8 cellular contexts compared by ENCODE assay signal in the genomic region with DNA sequence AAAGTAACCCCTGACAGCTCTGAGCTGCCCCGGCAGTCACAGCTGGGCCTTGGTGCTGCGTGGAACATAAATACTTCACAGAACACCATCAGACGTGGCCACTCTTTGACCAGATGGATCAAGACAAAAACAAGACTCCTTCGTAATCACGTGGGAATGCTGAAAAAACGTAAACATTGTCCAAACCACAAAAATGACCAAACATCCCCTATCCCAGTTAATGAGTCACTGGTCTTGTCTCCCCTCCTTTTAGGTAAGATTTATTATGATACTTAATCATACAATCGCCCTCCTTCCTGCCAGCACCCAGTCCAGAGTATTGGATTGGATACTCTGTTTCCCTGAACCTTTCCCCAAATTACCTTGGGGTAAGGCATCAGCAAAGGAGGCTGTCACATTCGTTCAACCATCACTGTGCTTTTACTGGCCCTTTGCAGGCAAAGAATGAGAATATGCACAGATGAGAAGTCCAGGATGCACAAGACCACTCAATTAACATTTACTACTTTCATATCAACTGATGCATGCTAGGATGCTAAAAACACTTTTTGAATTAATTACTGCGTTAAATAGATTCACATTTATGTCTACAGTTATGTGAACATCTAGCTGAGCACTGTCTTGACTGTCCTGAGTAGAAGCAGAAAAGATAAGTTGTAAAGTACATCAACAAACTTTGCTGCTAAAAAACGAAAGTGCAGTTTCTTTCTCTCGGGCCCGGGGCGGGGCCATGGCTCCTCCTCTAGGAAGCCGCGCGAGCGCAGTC. TPM values are rescaled to one million over a fixed set of nuclear protein-coding genes. Genes with fewer than 3 reads are reported as not detected.
A peak's percentile ranks its signal among the peaks of the same experiment; 100 is the strongest.
DNase-seq lines count a peak whose midpoint lies in the region; ATAC-seq and TF ChIP-seq lines count a peak whose summit lies in the region.

No MANE protein-coding gene starts in this region.

- H3K4me1 Mint-ChIP-seq in activated T-cell treated with anti-CD3 and anti-CD28 coated beads, Interleukin-2, amount 50 U/mL, for 4 hours (ENCODE audit: low read depth) = peaks cover 28% of the 10 kb centered on the region

- no peak for DNase-seq in activated T-cell treated with anti-CD3 and anti-CD28 coated beads, Interleukin-2, amount 50 U/mL, for 4 hours
- DNase-seq in activated T-cell treated with anti-CD3 and anti-CD28 coated beads, Interleukin-2, amount 50 U/mL, for 1 hour = no peak
- DNase-seq in cardiac fibroblast (ENCODE audit: low read depth in 2 of 2) (peak; percentile 79 to 93), RPMI8226 (no peak)
- no peak for DNase-seq in stimulated activated naive CD4-positive, alpha-beta T cell (lab: John Stamatoyannopoulos, UW)

- H3K9me3 Mint-ChIP-seq in activated T-cell treated with anti-CD3 and anti-CD28 coated beads, Interleukin-2, amount 50 U/mL, for 4 hours = no peaks in the 10 kb centered on the region

- peaks cover 2% of the 10 kb centered on the region for H3K36me3 Mint-ChIP-seq in activated T-cell treated with anti-CD3 and anti-CD28 coated beads, Interleukin-2, amount 50 U/mL, for 4 hours (ENCODE audit: insufficient read depth)

- TF ChIP-seq CTCF in Loucy (conservative IDR thresholded peaks at IDR 0.05; ENCODE audit: low read length) (no peak), cardiac fibroblast (IDR thresholded peaks at IDR 0.05; ENCODE audit: low read depth, low read length) (no peak)

- H3K36me3 ChIP-seq in Loucy (ENCODE audit: insufficient read depth, low read length) (no peaks in the 10 kb centered on the region), mucosa of stomach (ENCODE audit: control insufficient read depth, insufficient read depth, low read length) (no peaks in the 10 kb centered on the region)

- H3F3A ChIP-seq in Loucy (ENCODE audit: low read depth) = peaks cover 5% of the 10 kb centered on the region; the same call in 1 of the 2 replicates

- peak overlapping the region; percentile 92 for H3K9ac ChIP-seq in Loucy (ENCODE audit: low read depth, low read length, poor library complexity, severe bottlenecking)
- peak overlapping the region; percentile 27 for H3K9ac ChIP-seq in mucosa of stomach (ENCODE audit: low read length)

- H3K4me1 ChIP-seq in Loucy (ENCODE audit: insufficient read depth, low read length, poor library complexity, severe bottlenecking) = peaks cover 21% of the 10 kb centered on the region
- no peaks in the 10 kb centered on the region for H3K4me1 ChIP-seq in mucosa of stomach (ENCODE audit: control insufficient read depth, insufficient read depth, low read length)

- H2AFZ ChIP-seq in Loucy (ENCODE audit: low read length) = peak overlapping the region; percentile 60; the same call in 1 of the 2 replicates

- H3K9me2 ChIP-seq in Loucy (replicated peaks; ENCODE audit: low read depth, low read length) = no peaks in the 10 kb centered on the region

- H3K27me3 Mint-ChIP-seq in activated T-cell treated with anti-CD3 and anti-CD28 coated beads, Interleukin-2, amount 50 U/mL, for 4 hours (ENCODE audit: low read depth) = no peaks in the 10 kb centered on the region

- ATAC-seq in activated T-cell treated with anti-CD3 and anti-CD28 coated beads, Interleukin-2, amount 50 U/mL, for 4 hours = peak in 1 of 2 donors; percentile 1
- ATAC-seq in HG02840 (IDR thresholded peaks at IDR 0.05; ENCODE audit: low FRiP score, unreplicated experiment) = no peak

- H3K4me3 ChIP-seq in Loucy (ENCODE audit: low read length, poor library complexity, severe bottlenecking) (peak overlapping the region; percentile 79), cardiac fibroblast (replicated peaks in 1 of 2; ENCODE audit: low read depth in 2 of 2, low read length in 2 of 2) (peak overlapping the region; percentile 40 to 54), mucosa of stomach (ENCODE audit: low read length) (no peak overlapping the region)

- no peaks in the 10 kb centered on the region for H4K20me1 ChIP-seq in Loucy (ENCODE audit: insufficient read depth, low read length, poor library complexity, severe bottlenecking)

- H3K27me3 ChIP-seq in Loucy (ENCODE audit: insufficient read depth, low read length, poor library complexity, severe bottlenecking) = no peaks in the 10 kb centered on the region
- H3K27me3 ChIP-seq in mucosa of stomach (ENCODE audit: control insufficient read depth, insufficient read depth, low read length) = no peaks in the 10 kb centered on the region

- H3K9me3 ChIP-seq in Loucy (ENCODE audit: insufficient read depth, low read depth, low read length) (no peaks in the 10 kb centered on the region), mucosa of stomach (ENCODE audit: control insufficient read depth, low read length) (no peaks in the 10 kb centered on the region)

- H3K4me3 Mint-ChIP-seq in activated T-cell treated with anti-CD3 and anti-CD28 coated beads, Interleukin-2, amount 50 U/mL, for 4 hours = peak overlapping the region; percentile 86

- peak overlapping the region; percentile 77 for H3K4me2 ChIP-seq in Loucy (ENCODE audit: low read depth, low read length, poor library complexity, severe bottlenecking)

- H3K79me2 ChIP-seq in Loucy (ENCODE audit: insufficient read depth, low read length) = peaks cover 11% of the 10 kb centered on the region

RNA-seq across cellular contexts. Expression of a gene that starts 0.5 kb away (rescaled TPM):
- 1 to 10 TPM; 1.4 to 2.2 (median 1.4) TPM for total RNA-seq in activated T-cell treated with anti-CD3 and anti-CD28 coated beads, Interleukin-2, amount 50 U/mL, for 4 hours

RNA-seq across cellular contexts. Expression of a gene that starts 36.5 kb away (rescaled TPM):
- total RNA-seq in activated T-cell treated with anti-CD3 and anti-CD28 coated beads, Interleukin-2, amount 50 U/mL, for 4 hours = 10 to 100 TPM; 11.8 to 17.8 (median 17.3) TPM

Comparison
In these comparisons a context has a peak if more than half of its experiments do, and no peak if none do; other contexts are left out.
1. DNase-seq: peak in cardiac fibroblast (2 of 2); none in activated T-cell treated with anti-CD3 and anti-CD28 coated beads, Interleukin-2, amount 50 U/mL, for 4 hours (single experiment), activated T-cell treated with anti-CD3 and anti-CD28 coated beads, Interleukin-2, amount 50 U/mL, for 1 hour (single experiment), RPMI8226 (single experiment) and stimulated activated naive CD4-positive, alpha-beta T cell (0 of 6).